1 cellular context compared by ENCODE assay signal in genomic region chr1:40884055-40884795, GRCh38.
TF ChIP-seq lines count a peak whose summit lies in the region.

No MANE protein-coding gene starts in this region.

TF ChIP-seq in IMR-90, 13 proteins besides CTCF, POLR2A, EP300 and RAD21 (continued from another document):
- no peak for TF ChIP-seq FOS (IDR thresholded peaks at IDR 0.05; ENCODE audit: low read depth, low read length)
TF ChIP-seq in IMR-90: peak in this region for 0.
